6 cellular contexts compared by ENCODE assay signal in genomic region chr6:31709157-31709556, GRCh38. TPM values are rescaled to one million over a fixed set of nuclear protein-coding genes. Genes with fewer than 3 reads are reported as not detected.
"Had no signal": no experiment of that assay in that cellular context is flagged by ENCODE, and none has a peak within 500 bp of the region (broad histone marks: within the 10 kb centered on the region; RNA-seq: fewer than 3 reads in every experiment).

No MANE protein-coding gene starts in this region.

RNA-seq across cellular contexts. Expression of gene LY6G6F, which starts 2.5 kb away (rescaled TPM):
- total RNA-seq: GM23338, H1, H9, HFFc6, HT1080, IMR-90 had no signal
- polyA plus RNA-seq: GM23338, H1, IMR-90 had no signal

RNA-seq across cellular contexts. Expression of gene LY6G6D, which starts 6.0 kb away (rescaled TPM):
- total RNA-seq: GM23338, H1, H9, HFFc6, HT1080, IMR-90 had no signal
- polyA plus RNA-seq: GM23338, IMR-90 had no signal

RNA-seq across cellular contexts. Expression of gene LY6G6C, which starts 12.4 kb away (rescaled TPM):
- total RNA-seq: GM23338, H1, H9, HFFc6, HT1080, IMR-90 had no signal
- polyA plus RNA-seq: GM23338, IMR-90 had no signal

RNA-seq across cellular contexts. Expression of gene MPIG6B, which starts 14.0 kb away (rescaled TPM):
- total RNA-seq: GM23338, H1, H9, HFFc6, HT1080, IMR-90 had no signal
- polyA plus RNA-seq: IMR-90 had no signal
